In the genomic region with DNA sequence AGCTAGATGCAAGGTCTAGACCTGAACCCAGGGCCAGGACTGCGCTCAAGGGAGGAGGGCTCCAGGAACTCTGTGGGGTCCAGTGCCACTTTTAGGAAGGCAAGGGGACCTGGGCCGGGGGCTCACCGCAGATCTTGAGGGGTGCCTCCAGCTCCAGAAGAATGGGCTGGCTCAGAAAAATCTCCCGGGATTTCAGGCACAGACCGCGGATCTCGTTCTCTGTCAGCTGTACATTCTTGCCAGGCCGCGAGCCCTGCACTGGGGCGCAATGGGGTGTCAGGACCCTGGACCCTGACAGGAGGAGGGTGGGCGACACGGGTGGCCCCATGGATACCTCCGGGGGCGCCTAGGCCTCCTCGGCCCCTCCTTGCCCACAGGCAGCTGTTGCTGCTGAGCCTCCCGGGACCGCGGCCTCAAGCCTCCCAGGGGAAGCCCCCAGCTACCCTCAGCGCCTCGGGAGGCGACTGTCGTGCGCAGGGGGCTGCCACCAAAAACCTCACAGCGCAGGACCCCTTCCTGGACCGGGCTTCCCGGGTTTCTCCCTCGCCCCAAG, we compare ENCODE assay signal across 8 cellular contexts. TPM values are rescaled to one million over a fixed set of nuclear protein-coding genes. Genes with fewer than 3 reads are reported as not detected.
DNase-seq lines count a peak whose midpoint lies in the region; ATAC-seq and TF ChIP-seq lines count a peak whose summit lies in the region.

No MANE protein-coding gene starts in this region.

- peaks cover 3 to 31% (median 17%) of the 10 kb centered on the region in 4 donors for H3K36me3 ChIP-seq in right lobe of liver

- H3K9me3 Mint-ChIP-seq in type B pancreatic cell: no peaks in the 10 kb centered on the region

- H3K27ac ChIP-seq in right lobe of liver: peak overlapping the region; percentile 77 to 90 (median 88)

- DNase-seq in astrocyte of the cerebellum (ENCODE audit: low read depth) (no peak), right lobe of liver (no peak), type B pancreatic cell (ENCODE audit: extremely low spot score, unreplicated experiment) (no peak), KG1 (lab: John Stamatoyannopoulos, UW) (no peak), dedifferentiated amniotic fluid mesenchymal stem cell (ENCODE audit: extremely low spot score) (no peak), NCI-H187 treated with DMSO at 0.1 percent for 48 hours (lab: John Stamatoyannopoulos, UW) (no peak)

- no peaks in the 10 kb centered on the region for H3K36me3 Mint-ChIP-seq in type B pancreatic cell

- H3K27me3 ChIP-seq in right lobe of liver: no peaks in the 10 kb centered on the region

- in situ Hi-C loops in astrocyte of the cerebellum (cut with HindIII; ENCODE audit: low sequenced_read_pairs): no loop called here

- peak; percentile 13 for ATAC-seq in GM19351 (IDR thresholded peaks at IDR 0.05; ENCODE audit: unreplicated experiment)
- ATAC-seq in HG03159 (IDR thresholded peaks at IDR 0.05; ENCODE audit: unreplicated experiment): peak; percentile 1
- ATAC-seq in right lobe of liver: no peak

- peak overlapping the region; percentile 76 for H3K27ac Mint-ChIP-seq in type B pancreatic cell

- H3K4me3 Mint-ChIP-seq in type B pancreatic cell: peak overlapping the region; percentile 86

- TF ChIP-seq POLR2A in right lobe of liver (IDR thresholded peaks at IDR 0.05): no peak

- TF ChIP-seq CTCF in astrocyte of the cerebellum (IDR thresholded peaks at IDR 0.05; ENCODE audit: low read depth, low read length, missing control alignments) (no peak), right lobe of liver (IDR thresholded peaks at IDR 0.05) (no peak), type B pancreatic cell (conservative IDR thresholded peaks at IDR 0.05) (no peak)

- no peaks in the 10 kb centered on the region for H3K4me1 Mint-ChIP-seq in type B pancreatic cell (ENCODE audit: unreplicated experiment)

- no peaks in the 10 kb centered on the region for H3K27me3 Mint-ChIP-seq in type B pancreatic cell

- H3K4me3 ChIP-seq in astrocyte of the cerebellum (ENCODE audit: low read depth, low read length) (peak overlapping the region; percentile 97), right lobe of liver (peak overlapping the region; percentile 95 to 99 (median 98))

- H3K4me1 ChIP-seq in right lobe of liver: peaks cover 0 to 24% (median 5%) of the 10 kb centered on the region in 4 donors

- intact Hi-C loops in right lobe of liver (cut with DNase I): no loop called here

- no peaks in the 10 kb centered on the region for H3K9me3 ChIP-seq in right lobe of liver

- 25% methylated on average over 1 of the region's 27 CpGs for WGBS in right lobe of liver (ENCODE audit: insufficient coverage, low coverage, low lambda C conversion rate, missing lambda C conversion rate)

RNA-seq across cellular contexts. Expression of a gene that starts 0.6 kb away (rescaled TPM):
- total RNA-seq in right lobe of liver (100 to 1,000 TPM in 2 of 6 experiments, 10 to 100 TPM in 4; 64.2 to 102 (median 71.1) TPM), type B pancreatic cell (ENCODE audit: low replicate concordance) (137 TPM in 2 replicates)

RNA-seq across cellular contexts. Expression of a gene that starts 2.9 kb away (rescaled TPM):
- total RNA-seq in right lobe of liver: 1 to 10 TPM in 5 of 6 experiments, under 1 TPM in 1; 0.73 to 2.7 (median 1.9) TPM
- total RNA-seq in type B pancreatic cell (ENCODE audit: low replicate concordance): 0.87 TPM in 1 of 2 replicates, not detected in the other

RNA-seq across cellular contexts. Expression of a gene that starts 9.2 kb away (rescaled TPM):
- 10 to 100 TPM in 2 of 6 experiments, 1 to 10 TPM in 4; 5.3 to 13.2 (median 6.2) TPM for total RNA-seq in right lobe of liver
- total RNA-seq in type B pancreatic cell (ENCODE audit: low replicate concordance): 29.5 and 41.2 TPM in 2 replicates

RNA-seq across cellular contexts. Expression of a gene that starts 14.5 kb away (rescaled TPM):
- under 1 TPM in 5 of 6 experiments, not detected in 1; 0.12 to 0.31 (median 0.22) TPM for total RNA-seq in right lobe of liver
- 0.31 and 1.5 TPM in 2 replicates for total RNA-seq in type B pancreatic cell (ENCODE audit: low replicate concordance)

RNA-seq across cellular contexts. Expression of a gene that starts 27.3 kb away (rescaled TPM):
- 10 to 100 TPM; 18.8 to 37.1 (median 27.1) TPM for total RNA-seq in right lobe of liver
- 55.5 and 57.0 TPM in 2 replicates for total RNA-seq in type B pancreatic cell (ENCODE audit: low replicate concordance)

Comparison
In these comparisons a context has a peak if more than half of its experiments do, and no peak if none do; other contexts are left out.
1. ATAC-seq: peak in GM19351 (single experiment) and HG03159 (single experiment); none in right lobe of liver (0 of 4).